ENCODE assay signal across 22 cellular contexts in the genomic region with DNA sequence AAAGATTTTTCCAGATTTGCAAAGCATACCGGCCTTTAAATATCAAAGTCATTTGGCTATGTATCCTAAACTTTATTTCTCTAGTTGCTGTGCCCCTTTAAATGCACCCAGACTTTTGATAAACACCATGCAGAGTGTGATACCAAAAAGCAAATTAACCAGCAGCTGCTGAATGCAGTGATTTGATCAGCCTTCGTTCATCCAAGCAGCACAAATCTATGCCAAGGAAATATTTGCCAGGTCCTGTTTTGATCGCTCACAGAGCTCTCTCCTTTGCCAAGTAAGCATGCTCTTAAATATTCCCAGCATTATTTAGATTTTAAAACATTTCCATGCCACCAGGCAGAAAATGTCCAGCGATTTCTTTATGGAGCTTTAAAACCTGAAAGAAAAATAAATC. TPM values are rescaled to one million over a fixed set of nuclear protein-coding genes. Genes with fewer than 3 reads are reported as not detected.
"Had no signal": no experiment of that assay in that cellular context is flagged by ENCODE, and none has a peak within 500 bp of the region (broad histone marks: within the 10 kb centered on the region; RNA-seq: fewer than 3 reads in every experiment).

No MANE protein-coding gene starts in this region.

- H3K36me3 ChIP-seq: cardiac muscle cell, neural progenitor cell, spleen, upper lobe of right lung had no signal

- ATAC-seq: activated CD4-positive, alpha-beta T cell treated with anti-CD3 and anti-CD28 coated beads for 36 hours; activated T-cell treated with anti-CD3 and anti-CD28 coated beads, Interleukin-2, amount 50 U/mL, for 4 hours; left ventricle myocardium superior; naive thymus-derived CD8-positive, alpha-beta T cell; upper lobe of right lung had no signal

- H3K4me3 ChIP-seq: cardiac muscle cell, neural progenitor cell, spleen, upper lobe of right lung had no signal

- DNase-seq: activated B cell treated with CpG ODN at 0.5 μM for 24 hours; activated CD4-positive, alpha-beta T cell treated with anti-CD3 and anti-CD28 coated beads for 36 hours; activated CD4-positive, alpha-beta T cell treated with anti-CD3 and anti-CD28 coated beads, Interleukin-2, amount 50 U/mL, for 4 hours; activated CD8-positive, alpha-beta memory T cell treated with anti-CD3 and anti-CD28 coated beads for 24 hours; activated CD8-positive, alpha-beta memory T cell treated with anti-CD3 and anti-CD28 coated beads, Interleukin-2, amount 50 U/mL, for 4 hours; activated naive CD4-positive, alpha-beta T cell treated with Interleukin-2 at 50 U/mL for 16 hours; activated naive CD8-positive, alpha-beta T cell treated with anti-CD3 and anti-CD28 coated beads, Interleukin-2, amount 10 ng/mL, durations not matched to agents 7 days and 5 days; activated T-cell treated with anti-CD3 and anti-CD28 coated beads, Interleukin-2, amount 50 U/mL, for 4 hours; amygdala; left ventricle myocardium superior; mammary epithelial cell; naive thymus-derived CD8-positive, alpha-beta T cell; spleen; stimulated activated CD4-positive, alpha-beta T cell treated with anti-CD3 and anti-CD28 coated beads, Interleukin-4, amount 100 ng/mL, for 1 hour; stimulated activated naive CD4-positive, alpha-beta T cell; T-helper 9 cell; upper lobe of right lung had no signal

- H3K27ac ChIP-seq: cardiac muscle cell, epithelial cell of prostate, neural progenitor cell, spleen, upper lobe of right lung had no signal

- H3K9me3 ChIP-seq: spleen, upper lobe of right lung had no signal

- H3K27me3 ChIP-seq: cardiac muscle cell, neural progenitor cell, spleen, upper lobe of right lung had no signal

- H3K4me1 ChIP-seq: spleen, upper lobe of right lung had no signal

RNA-seq across cellular contexts. Expression of a gene that starts 35.8 kb away (rescaled TPM):
- total RNA-seq: activated B cell treated with CpG ODN at 0.5 μM for 24 hours; activated CD4-positive, alpha-beta T cell treated with anti-CD3 and anti-CD28 coated beads for 36 hours; activated naive CD8-positive, alpha-beta T cell treated with anti-CD3 and anti-CD28 coated beads, Interleukin-2, amount 10 ng/mL, durations not matched to agents 7 days and 5 days; activated T-cell treated with anti-CD3 and anti-CD28 coated beads, Interleukin-2, amount 50 U/mL, for 4 hours; activated T-helper 2 cell treated with anti-CD3 and anti-CD28 coated beads, Interferon-gamma antibody, Interleukin-2, Interleukin-4, amounts not matched to agents 10 μg/mL and 5 μg/mL and 100 μg/mL, durations not matched to agents 14 hours and 24 hours and 36 hours; cardiac muscle cell; naive thymus-derived CD8-positive, alpha-beta T cell; T-helper 1 cell treated with Interleukin-12 subunit alpha and Interleukin-12 subunit beta and Interleukin-4 antibody, amounts not matched to agents 30 ng/mL and 1 ng/mL, for 36 hours had no signal
- polyA plus RNA-seq: cardiac muscle cell; naive thymus-derived CD8-positive, alpha-beta T cell had no signal
